8 cellular contexts compared by ENCODE assay signal in the genomic region with DNA sequence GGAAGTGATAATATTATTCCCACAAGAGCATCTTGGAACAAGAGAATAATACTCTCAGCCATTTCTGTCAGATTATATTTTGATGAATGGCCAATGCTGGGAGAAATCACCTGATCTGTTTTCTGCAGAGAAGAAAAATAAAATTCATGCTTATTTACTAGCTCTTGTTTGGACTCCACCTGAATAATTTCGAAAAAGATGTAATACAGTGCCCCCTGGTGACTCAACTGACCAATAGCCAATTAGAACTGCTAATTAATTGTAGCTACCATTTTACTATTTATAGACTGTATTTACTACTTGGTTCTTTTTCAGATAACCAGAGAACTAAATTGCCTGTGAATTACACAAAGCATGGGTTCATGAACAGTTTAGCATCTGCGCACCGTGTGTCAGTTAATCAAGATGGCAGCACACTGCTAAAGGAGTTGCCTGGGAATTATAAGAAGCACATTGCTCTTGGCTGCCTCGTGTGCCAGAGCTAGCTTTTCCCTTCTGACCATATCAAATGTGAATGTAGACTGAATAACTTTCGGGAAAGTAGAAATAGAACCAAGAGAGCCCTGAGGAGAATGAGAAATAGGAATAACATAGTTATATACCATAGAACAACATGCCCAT.
DNase-seq lines count a peak whose midpoint lies in the region; ATAC-seq and TF ChIP-seq lines count a peak whose summit lies in the region.

No MANE protein-coding gene starts in this region.

- H3K27ac Mint-ChIP-seq in stimulated activated effector memory CD8-positive, alpha-beta T cell treated with anti-CD3 and anti-CD28 coated beads, Interleukin-12 subunit alpha, Interleukin-12 subunit beta, amount 100 ng/mL, for 72 hours = no peak overlapping the region

- H3K36me3 Mint-ChIP-seq in stimulated activated effector memory CD8-positive, alpha-beta T cell treated with anti-CD3 and anti-CD28 coated beads, Interleukin-12 subunit alpha, Interleukin-12 subunit beta, amount 100 ng/mL, for 72 hours = no peaks in the 10 kb centered on the region

- no peaks in the 10 kb centered on the region for H3F3A ChIP-seq in PC-3 (ENCODE audit: low read length, unreplicated experiment)

- no peaks in the 10 kb centered on the region for H3K4me1 Mint-ChIP-seq in stimulated activated effector memory CD8-positive, alpha-beta T cell treated with anti-CD3 and anti-CD28 coated beads, Interleukin-12 subunit alpha, Interleukin-12 subunit beta, amount 100 ng/mL, for 72 hours

- peak; percentile 78 for ATAC-seq in Right ventricle myocardium superior (ENCODE audit: poor library complexity)
- peak; percentile 42 for ATAC-seq in HG03469 (IDR thresholded peaks at IDR 0.05; ENCODE audit: unreplicated experiment)
- no peak for ATAC-seq in PC-3
- ATAC-seq in stimulated activated effector memory CD8-positive, alpha-beta T cell treated with anti-CD3 and anti-CD28 coated beads, Interleukin-12 subunit alpha, Interleukin-12 subunit beta, amount 100 ng/mL, for 72 hours = no peak

- CTCF ChIA-PET in PC-3 (lab: Charles Lee) = interaction anchor here (1.4 kb wide), 1 partner anchor 846 kb away, joined by 3 read pairs; no protein-coding TSS in a partner anchor

- no peaks in the 10 kb centered on the region for H3K9me3 ChIP-seq in PC-3 (ENCODE audit: low read length)

- no peak overlapping the region for H3K4me3 Mint-ChIP-seq in stimulated activated effector memory CD8-positive, alpha-beta T cell treated with anti-CD3 and anti-CD28 coated beads, Interleukin-12 subunit alpha, Interleukin-12 subunit beta, amount 100 ng/mL, for 72 hours

- DNase-seq in Right ventricle myocardium superior = no peak
- DNase-seq in cardiac septum (ENCODE audit: low spot score) = no peak
- peak; percentile 28 for DNase-seq in PC-3
- peak; percentile 50 for DNase-seq in fibroblast of mammary gland (ENCODE audit: low read depth)
- peak; percentile 46 for DNase-seq in renal cortical epithelial cell (ENCODE audit: low read depth)
- no peak for DNase-seq in ureter (ENCODE audit: low spot score)
- DNase-seq in stimulated activated effector memory CD8-positive, alpha-beta T cell treated with anti-CD3 and anti-CD28 coated beads, Interleukin-12 subunit alpha, Interleukin-12 subunit beta, amount 100 ng/mL, for 72 hours (ENCODE audit: low spot score in 2 of 2) = no peak

- BruUV-seq in PC-3 (replicated peaks; lab: Mats Ljungman, UMichigan) = no TSS peak

- no peaks in the 10 kb centered on the region for H4K20me1 ChIP-seq in PC-3 (ENCODE audit: low read length)

- intact Hi-C loops in Right ventricle myocardium superior (cut with DNase I) = loop anchor here (5.0 kb wide), 1 partner anchor 298 kb away; no protein-coding TSS in a partner anchor
- intact Hi-C loops in cardiac septum (cut with DNase I) = no loop called here
- intact Hi-C loops in PC-3 (cut with micrococcal nuclease) = loop anchor here (1.0 to 5.0 kb wide), 2 partner anchors 298 to 322 kb away; no protein-coding TSS in a partner anchor

- H3K9me2 ChIP-seq in PC-3 (replicated peaks; ENCODE audit: low read length) = no peaks in the 10 kb centered on the region

- no peak overlapping the region for H2AFZ ChIP-seq in PC-3 (ENCODE audit: low read length)

- no peaks in the 10 kb centered on the region for H3K27me3 ChIP-seq in PC-3 (ENCODE audit: low read length)

- no peaks in the 10 kb centered on the region for H3K36me3 ChIP-seq in PC-3 (ENCODE audit: low read depth, low read length)

- POLR2A ChIA-PET in PC-3 (lab: Charles Lee; ENCODE audit: unreplicated experiment) = no interaction called here

- TF ChIP-seq CTCF in PC-3 (conservative IDR thresholded peaks at IDR 0.05; ENCODE audit: low read depth, low read length) (peak; percentile 59; the same call in 1 of the 2 replicates), fibroblast of mammary gland (conservative IDR thresholded peaks at IDR 0.05; ENCODE audit: control insufficient read depth, insufficient read depth, low read depth, low read length) (peak; percentile 52)

- H3K4me2 ChIP-seq in PC-3 (ENCODE audit: low read length) = no peak overlapping the region

- H3K4me3 ChIP-seq in PC-3 (ENCODE audit: low read length) (no peak overlapping the region), fibroblast of mammary gland (ENCODE audit: control insufficient read depth, low read depth, low read length) (no peak overlapping the region)

- no peaks in the 10 kb centered on the region for H3K79me2 ChIP-seq in PC-3 (ENCODE audit: low read length)

- no peaks in the 10 kb centered on the region for H3K4me1 ChIP-seq in PC-3 (ENCODE audit: insufficient read depth, low read length)

- H3K9ac ChIP-seq in PC-3 (ENCODE audit: low read length) = no peak overlapping the region

- no peak overlapping the region for H3K27ac ChIP-seq in PC-3 (ENCODE audit: low read length)

- H3K9me3 Mint-ChIP-seq in stimulated activated effector memory CD8-positive, alpha-beta T cell treated with anti-CD3 and anti-CD28 coated beads, Interleukin-12 subunit alpha, Interleukin-12 subunit beta, amount 100 ng/mL, for 72 hours = peaks cover 4% of the 10 kb centered on the region

Comparison
In these comparisons a context has a peak if more than half of its experiments do, and no peak if none do; other contexts are left out.
1. ATAC-seq: peak in Right ventricle myocardium superior (single experiment) and HG03469 (single experiment); none in PC-3 (single experiment) and stimulated activated effector memory CD8-positive, alpha-beta T cell treated with anti-CD3 and anti-CD28 coated beads, Interleukin-12 subunit alpha, Interleukin-12 subunit beta, amount 100 ng/mL, for 72 hours (single experiment).
2. DNase-seq: peak in PC-3 (single experiment), fibroblast of mammary gland (single experiment) and renal cortical epithelial cell (single experiment); none in Right ventricle myocardium superior (single experiment), cardiac septum (single experiment), ureter (single experiment) and stimulated activated effector memory CD8-positive, alpha-beta T cell treated with anti-CD3 and anti-CD28 coated beads, Interleukin-12 subunit alpha, Interleukin-12 subunit beta, amount 100 ng/mL, for 72 hours (0 of 2).